Comparison of ENCODE assay signal across 7 cellular contexts in genomic region chr4:48779095-48779997, GRCh38. TPM values are rescaled to one million over a fixed set of nuclear protein-coding genes. Genes with fewer than 3 reads are reported as not detected.
A peak's percentile ranks its signal among the peaks of the same experiment; 100 is the strongest.
DNase-seq lines count a peak whose midpoint lies in the region; ATAC-seq, FAIRE-seq and TF ChIP-seq lines count a peak whose summit lies in the region.

No MANE protein-coding gene starts in this region.

- peak overlapping the region; percentile 95 for H3K9ac ChIP-seq in keratinocyte (ENCODE audit: control insufficient read depth, extremely low read depth, insufficient read depth, low read length)

- H3K36me3 ChIP-seq in GM23338 (ENCODE audit: insufficient read depth) (no peaks in the 10 kb centered on the region), keratinocyte (ENCODE audit: control insufficient read depth in 2 of 2, extremely low read depth in 1 of 2, insufficient read depth in 2 of 2, low read length in 2 of 2) (no peaks in the 10 kb centered on the region)

- no peaks in the 10 kb centered on the region; the same call in 2 of the 3 replicates for H3K9me3 Mint-ChIP-seq in GM23338
- no peaks in the 10 kb centered on the region for H3K9me3 Mint-ChIP-seq in WTC11

- ATAC-seq in GM23338 (peak; percentile 39), WTC11 (peak; percentile 4)

- DNase-seq in GM23338 (ENCODE audit: low spot score): peak; percentile 73
- peak; percentile 68 for DNase-seq in LHCN-M2 (ENCODE audit: low read depth)
- DNase-seq in WTC11 (ENCODE audit: low spot score): peak; percentile 66
- peak; percentile 46 to 66 for DNase-seq in cardiac fibroblast (ENCODE audit: low read depth in 2 of 2)
- no peak for DNase-seq in keratinocyte (ENCODE audit: low read depth, low spot score)
- DNase-seq in stimulated activated CD4-positive, alpha-beta T cell treated with anti-CD3 and anti-CD28 coated beads, Interleukin-12 subunit alpha, Interleukin-12 subunit beta, amount 100 ng/mL, for 48 hours (ENCODE audit: low read depth in 2 of 3, low spot score in 1 of 3): peak; percentile 26 to 61 (median 31)

- H3K79me2 ChIP-seq in GM23338 (replicated peaks; ENCODE audit: insufficient read depth) (peaks cover 48% of the 10 kb centered on the region), keratinocyte (ENCODE audit: control insufficient read depth, insufficient read depth, low read length) (peaks cover 56% of the 10 kb centered on the region)

- no peaks in the 10 kb centered on the region for H3K27me3 ChIP-seq in GM23338 (ENCODE audit: insufficient read depth)
- no peaks in the 10 kb centered on the region for H3K27me3 ChIP-seq in keratinocyte (ENCODE audit: control insufficient read depth, extremely low read depth, insufficient read depth, low read length)

- H3K27ac Mint-ChIP-seq in GM23338 (peak overlapping the region; percentile 93), WTC11 (peak overlapping the region; percentile 94)

- H3K36me3 Mint-ChIP-seq in GM23338 (ENCODE audit: low read depth) (peaks cover 3% of the 10 kb centered on the region; the same call in 1 of the 3 replicates), WTC11 (no peaks in the 10 kb centered on the region)

- POLR2A ChIA-PET in WTC11 (lab: Charles Lee): interaction anchor here (1.3 kb wide), 1 partner anchor 76 kb away, joined by 3 read pairs; no protein-coding TSS in a partner anchor

- H3K9me1 ChIP-seq in keratinocyte (ENCODE audit: control insufficient read depth, extremely low read depth, insufficient read depth, low read length): no peaks in the 10 kb centered on the region

- H3K4me3 Mint-ChIP-seq in GM23338 (peak overlapping the region; percentile 93), WTC11 (peak overlapping the region; percentile 94)

- no peaks in the 10 kb centered on the region for H3F3A ChIP-seq in GM23338 (replicated peaks; ENCODE audit: low read depth)

- H3K4me1 Mint-ChIP-seq in GM23338 (peaks cover 43% of the 10 kb centered on the region), WTC11 (peaks cover 49% of the 10 kb centered on the region)

- no peak for FAIRE-seq in keratinocyte (lab: Jason Lieb, UNC)

- dilution Hi-C loops in keratinocyte (cut with MboI; ENCODE audit: extremely low pct_ligation_motif_present, low sequenced_read_pairs): no loop called here

- H3K9me2 ChIP-seq in GM23338 (ENCODE audit: insufficient read depth): no peaks in the 10 kb centered on the region

- peak overlapping the region; percentile 53 for H2AFZ ChIP-seq in GM23338
- H2AFZ ChIP-seq in keratinocyte (ENCODE audit: control insufficient read depth, low read length): peak overlapping the region; percentile 67

- H3K4me1 ChIP-seq in GM23338 (ENCODE audit: insufficient read depth) (peaks cover 33% of the 10 kb centered on the region), keratinocyte (ENCODE audit: control insufficient read depth, extremely low read depth, insufficient read depth, low read length) (peaks cover 20% of the 10 kb centered on the region)

- peak overlapping the region; percentile 91 for H3K27ac ChIP-seq in GM23338 (ENCODE audit: low read depth)
- H3K27ac ChIP-seq in keratinocyte (ENCODE audit: control insufficient read depth, insufficient read depth, low read length): peak overlapping the region; percentile 90

- no peaks in the 10 kb centered on the region for H3K9me3 ChIP-seq in keratinocyte (ENCODE audit: control insufficient read depth, low read depth, low read length)

- H3K4me3 ChIP-seq in GM12875 (ENCODE audit: low read depth, low read length): peak overlapping the region; percentile 81
- peak overlapping the region; percentile 86 for H3K4me3 ChIP-seq in GM23338
- peak overlapping the region; percentile 88 to 90 for H3K4me3 ChIP-seq in cardiac fibroblast (replicated peaks in 1 of 2; ENCODE audit: low read depth in 2 of 2, low read length in 2 of 2)
- H3K4me3 ChIP-seq in keratinocyte (ENCODE audit: control insufficient read depth in 2 of 3, extremely low read depth in 1 of 3, insufficient read depth in 2 of 3, low read depth in 1 of 3, low read length in 3 of 3): peak overlapping the region; percentile 77 to 96 (median 92)

- CTCF ChIA-PET in WTC11 (lab: Charles Lee): interaction anchor here (1.2 to 3.7 kb wide), 4 partner anchors 48 to 222 kb away, joined by 4 to 23 read pairs (median 5); no protein-coding TSS in a partner anchor

- peak overlapping the region; percentile 91 for H3K4me2 ChIP-seq in GM23338
- peak overlapping the region; percentile 69 for H3K4me2 ChIP-seq in keratinocyte (ENCODE audit: control insufficient read depth, extremely low read depth, insufficient read depth, low read depth, low read length)

- peaks cover 12% of the 10 kb centered on the region for H4K20me1 ChIP-seq in GM23338 (replicated peaks; ENCODE audit: insufficient read depth)
- peaks cover 2% of the 10 kb centered on the region for H4K20me1 ChIP-seq in keratinocyte (ENCODE audit: control insufficient read depth, extremely low read depth, insufficient read depth, low read length)

- TF ChIP-seq CTCF in GM12875 (IDR thresholded peaks at IDR 0.05; ENCODE audit: borderline replicate concordance, insufficient read depth, low read depth, low read length) (no peak), GM23338 (conservative IDR thresholded peaks at IDR 0.05; ENCODE audit: low read depth in 2 of 2) (no peak), WTC11 (IDR thresholded peaks at IDR 0.05) (no peak), cardiac fibroblast (IDR thresholded peaks at IDR 0.05; ENCODE audit: low read depth, low read length) (no peak), keratinocyte (optimal IDR thresholded peaks at IDR 0.05 in 1 of 3, IDR thresholded peaks at IDR 0.05 in 1 of 3, conservative IDR thresholded peaks at IDR 0.05 in 1 of 3; ENCODE audit: extremely low read depth in 1 of 3, insufficient read depth in 2 of 3, low read length in 3 of 3) (peak in 1 of 3 experiments; percentile 39)

- H3K27me3 Mint-ChIP-seq in GM23338 (ENCODE audit: insufficient read depth, low read depth, poor library complexity) (peaks cover 2% of the 10 kb centered on the region), WTC11 (ENCODE audit: low read depth) (no peaks in the 10 kb centered on the region)

TF ChIP-seq in GM23338, 12 proteins besides CTCF, POLR2A, EP300 and RAD21 (continues in another document):
- TF ChIP-seq EZH2 (IDR thresholded peaks at IDR 0.05; ENCODE audit: low read depth, unreplicated experiment): no peak
- no peak for TF ChIP-seq ETS1 (IDR thresholded peaks at IDR 0.05)
- no peak for TF ChIP-seq EZH2phosphoT487 (IDR thresholded peaks at IDR 0.05; ENCODE audit: unreplicated experiment)
- TF ChIP-seq CREB1 (CRISPR knock-in tag; IDR thresholded peaks at IDR 0.05; ENCODE audit: low read depth): no peak
- no peak for TF ChIP-seq NANOG (IDR thresholded peaks at IDR 0.05; ENCODE audit: borderline replicate concordance)

TF ChIP-seq in WTC11, 78 proteins besides CTCF, POLR2A, EP300 and RAD21 (continues in another document):
- no peak for TF ChIP-seq SMAD3 (CRISPR knock-in tag; IDR thresholded peaks at IDR 0.05; ENCODE audit: borderline replicate concordance)
- no peak for TF ChIP-seq ATF2 (CRISPR knock-in tag; IDR thresholded peaks at IDR 0.05; ENCODE audit: borderline replicate concordance, low read depth)
- TF ChIP-seq EMX1 (CRISPR knock-in tag; IDR thresholded peaks at IDR 0.05): no peak
- TF ChIP-seq MLX (CRISPR knock-in tag; IDR thresholded peaks at IDR 0.05): no peak
- TF ChIP-seq TEAD1 (CRISPR knock-in tag; IDR thresholded peaks at IDR 0.05): no peak

RNA-seq across cellular contexts. Expression of gene FRYL, which starts 0.7 kb away (rescaled TPM):
- 44.6 and 53.3 TPM in 2 replicates for total RNA-seq in GM23338 (2014; rRNA removed; shearing (Covaris generic))
- polyA plus RNA-seq in GM23338 (2016; fragmentation: Nextera tagmentation; extraction: Ambion mirVana) (24.7 and 30.7 TPM in 2 replicates), keratinocyte (29.4 to 40.4 TPM (median 29.6 TPM) in 3 replicates)
- total RNA-seq in LHCN-M2 (2014; rRNA removed) (41.9 and 59.5 TPM in 2 replicates), WTC11 (2021) (33.1 to 38.7 TPM (median 36.9 TPM) in 3 replicates)
- polyA plus RNA-seq in LHCN-M2 (2012): 7.8 TPM
- polyA plus RNA-seq in keratinocyte (2011; ENCODE audit: low read depth): 19.6 TPM
- 9.5 and 20.3 TPM in 2 replicates for polyA plus RNA-seq in keratinocyte (2011; cell fraction: cytosol; rRNA removed)
- 48.6 and 66.2 TPM in 2 replicates for polyA plus RNA-seq in keratinocyte (2011; cell fraction: nucleus; rRNA removed)
- 20.9 and 29.6 TPM in 2 replicates for polyA plus RNA-seq in keratinocyte (2012; ENCODE audit: low replicate concordance)
- polyA minus RNA-seq in keratinocyte: 39.1 to 166 TPM (median 101 TPM) in 3 replicates
- 45.7 TPM for polyA minus RNA-seq in keratinocyte (2011; cell fraction: cytosol; rRNA and poly(A)+ RNA removed)
- polyA minus RNA-seq in keratinocyte (2011; cell fraction: nucleus; rRNA and poly(A)+ RNA removed): 195 and 330 TPM in 2 replicates

RNA-seq across cellular contexts. Expression of gene OCIAD1, which starts 51.5 kb away (rescaled TPM):
- total RNA-seq in GM23338 (2014; rRNA removed; shearing (Covaris generic)): 125 and 168 TPM in 2 replicates
- polyA plus RNA-seq in GM23338 (2016; fragmentation: Nextera tagmentation; extraction: Ambion mirVana): 166 and 190 TPM in 2 replicates
- total RNA-seq in LHCN-M2 (2014; rRNA removed): 161 and 182 TPM in 2 replicates
- polyA plus RNA-seq in LHCN-M2 (2012): 81.6 TPM
- 135 to 146 TPM (median 146 TPM) in 3 replicates for total RNA-seq in WTC11 (2021)
- 130 to 199 TPM (median 168 TPM) in 3 replicates for polyA plus RNA-seq in keratinocyte
- polyA plus RNA-seq in keratinocyte (2011; ENCODE audit: low read depth): 81.0 TPM
- polyA plus RNA-seq in keratinocyte (2011; cell fraction: cytosol; rRNA removed): 92.7 and 193 TPM in 2 replicates
- 220 and 255 TPM in 2 replicates for polyA plus RNA-seq in keratinocyte (2011; cell fraction: nucleus; rRNA removed)
- 110 and 113 TPM in 2 replicates for polyA plus RNA-seq in keratinocyte (2012; ENCODE audit: low replicate concordance)
- 56.1 to 70.9 TPM (median 60.1 TPM) in 3 replicates for polyA minus RNA-seq in keratinocyte
- 90.5 TPM for polyA minus RNA-seq in keratinocyte (2011; cell fraction: cytosol; rRNA and poly(A)+ RNA removed)
- polyA minus RNA-seq in keratinocyte (2011; cell fraction: nucleus; rRNA and poly(A)+ RNA removed): 87.5 and 114 TPM in 2 replicates
